Comparison of ENCODE assay signal across 15 cellular contexts in genomic region chrX:154549766-154550165, GRCh38. TPM values are rescaled to one million over a fixed set of nuclear protein-coding genes. Genes with fewer than 3 reads are reported as not detected.
DNase-seq lines count a peak whose midpoint lies in the region; ATAC-seq and TF ChIP-seq lines count a peak whose summit lies in the region.
"Had no signal": no experiment of that assay in that cellular context is flagged by ENCODE, and none has a peak within 500 bp of the region (broad histone marks: within the 10 kb centered on the region; RNA-seq: fewer than 3 reads in every experiment).

No MANE protein-coding gene starts in this region.

- H2BK120ac ChIP-seq in IMR-90 (ENCODE audit: low read depth, low read length), result 0 out of 2 replicates have a peak overlapping the region, but pooled peaks have one; percentile 71

- no peak overlapping the region for H2AK5ac ChIP-seq in IMR-90 (ENCODE audit: low read depth, low read length)

- no peak for TF ChIP-seq POLR2A in IMR-90 (IDR thresholded peaks at IDR 0.05; ENCODE audit: low read depth, low read length)

- no peak overlapping the region for H3K23ac ChIP-seq in IMR-90 (ENCODE audit: low read depth, low read length)

- H3K9me1 ChIP-seq in IMR-90 (ENCODE audit: insufficient read depth, low read length), result peaks cover 3% of the 10 kb centered on the region; the same call in 1 of the 2 replicates

- peak overlapping the region; percentile 16; the same call in 1 of the 2 replicates for H2BK20ac ChIP-seq in IMR-90 (ENCODE audit: low read depth, low read length)

- H3K9ac ChIP-seq in IMR-90 (ENCODE audit: low read depth, low read length) (no peak overlapping the region), endodermal cell (ENCODE audit: extremely low read depth, low read length, poor library complexity, severe bottlenecking) (no peak overlapping the region)

- no peak overlapping the region for H3K14ac ChIP-seq in IMR-90 (replicated peaks; ENCODE audit: low read depth, low read length)

- no peak overlapping the region for H4K91ac ChIP-seq in IMR-90 (ENCODE audit: insufficient read depth, low read depth, low read length)

- WGBS in IMR-90 (ENCODE audit: extremely low coverage in 2 of 2, insufficient read length in 1 of 2), 2 experiments, result no CpG with 5 or more reads among the region's 1 CpG
- no CpG with 5 or more reads among the region's 1 CpG for WGBS in endodermal cell (ENCODE audit: insufficient coverage in 1 of 2, insufficient read length in 1 of 2), 2 experiments

- H3K4me3 ChIP-seq in IMR-90 (ENCODE audit: insufficient read depth, low read depth, low read length) (no peak overlapping the region), brain microvascular endothelial cell (ENCODE audit: low read depth, low read length) (no peak overlapping the region), endodermal cell (ENCODE audit: low read length) (no peak overlapping the region)
- H3K4me3 ChIP-seq: coronary artery had no signal

- H3K9me3 ChIP-seq in CD4-positive, alpha-beta T cell (ENCODE audit: control insufficient read depth, low read length), result no peaks in the 10 kb centered on the region
- H3K9me3 ChIP-seq in IMR-90 (ENCODE audit: control insufficient read depth, insufficient read depth, low read length) (no peaks in the 10 kb centered on the region), endodermal cell (ENCODE audit: control insufficient read depth, low read length) (no peaks in the 10 kb centered on the region)

- H3K36me3 ChIP-seq in IMR-90 (ENCODE audit: control insufficient read depth, insufficient read depth, low read length) (peaks cover 19% of the 10 kb centered on the region), brain microvascular endothelial cell (replicated peaks) (no peaks in the 10 kb centered on the region), endodermal cell (ENCODE audit: control insufficient read depth, insufficient read depth, low read length) (peaks cover 6% of the 10 kb centered on the region)

- H3K79me1 ChIP-seq in IMR-90 (ENCODE audit: low read depth in 1 of 2, low read length in 2 of 2), result peaks cover 5 to 38% of the 10 kb centered on the region in 2 experiments; a peak in 2 of 4 replicates

- peak overlapping the region; percentile 28; the same call in 1 of the 2 replicates for H3K18ac ChIP-seq in IMR-90 (ENCODE audit: low read depth, low read length)

- H4K20me1 ChIP-seq in IMR-90 (ENCODE audit: insufficient read depth, low read length), result peaks cover 9% of the 10 kb centered on the region; the same call in 1 of the 2 replicates

- intact Hi-C loops in CD4-positive, alpha-beta T cell (cut with DNase I, micrococcal nuclease), result no loop called here
- intact Hi-C loops in IMR-90 (cut with micrococcal nuclease), result no loop called here

- H3K4me2 ChIP-seq in IMR-90 (ENCODE audit: low read depth, low read length), result peak overlapping the region; percentile 65; the same call in 1 of the 2 replicates

- dilution Hi-C loops in IMR-90 (cut with HindIII; ENCODE audit: low sequenced_read_pairs, unreplicated experiment), result no loop called here

- in situ Hi-C loops in IMR-90 (cut with MboI; ENCODE audit: low sequenced_read_pairs), result loop anchor here (25.0 kb wide), 1 partner anchor 1587 kb away; no protein-coding TSS in a partner anchor
- in situ Hi-C loops in brain microvascular endothelial cell (cut with HindIII; ENCODE audit: low pct_ligation_motif_present, low sequenced_read_pairs), result no loop called here

- H3K56ac ChIP-seq in IMR-90 (ENCODE audit: extremely low read depth, insufficient read depth, low read length), result peak overlapping the region; percentile 68; the same call in 1 of the 2 replicates

- peaks cover 33% of the 10 kb centered on the region for H3K4me1 Mint-ChIP-seq in CD4-positive, alpha-beta T cell (ENCODE audit: low read depth)
- H3K4me1 Mint-ChIP-seq in activated naive CD8-positive, alpha-beta T cell treated with anti-CD3 and anti-CD28 coated beads, Interleukin-2, amount 50 U/mL, for 24 hours, result peaks cover 50% of the 10 kb centered on the region
- H3K4me1 Mint-ChIP-seq in mesothelial cell of epicardium (peaks cover 13% of the 10 kb centered on the region), endodermal cell (peaks cover 7% of the 10 kb centered on the region)

- no peak overlapping the region for H4K5ac ChIP-seq in IMR-90 (ENCODE audit: low read depth, low read length)

- H2AFZ ChIP-seq in IMR-90 (replicated peaks; ENCODE audit: low read length, poor library complexity), result no peak overlapping the region

- H3K36me3 Mint-ChIP-seq in CD4-positive, alpha-beta T cell (ENCODE audit: low read depth), result peaks cover 47% of the 10 kb centered on the region
- H3K36me3 Mint-ChIP-seq in activated naive CD8-positive, alpha-beta T cell treated with anti-CD3 and anti-CD28 coated beads, Interleukin-2, amount 50 U/mL, for 24 hours (ENCODE audit: low read depth), result peaks cover 23% of the 10 kb centered on the region
- H3K36me3 Mint-ChIP-seq in mesothelial cell of epicardium (peaks cover 12% of the 10 kb centered on the region), endodermal cell (ENCODE audit: low read depth) (peaks cover 22% of the 10 kb centered on the region)

- no peak overlapping the region for H2AK9ac ChIP-seq in IMR-90 (replicated peaks; ENCODE audit: low read depth, low read length, poor library complexity)

- no peaks in the 10 kb centered on the region for H3K27me3 ChIP-seq in CD4-positive, alpha-beta T cell (ENCODE audit: control insufficient read depth, insufficient read depth, low read length)
- H3K27me3 ChIP-seq in IMR-90 (ENCODE audit: control insufficient read depth, insufficient read depth, low read length) (no peaks in the 10 kb centered on the region), brain microvascular endothelial cell (replicated peaks) (no peaks in the 10 kb centered on the region), endodermal cell (ENCODE audit: control insufficient read depth, insufficient read depth, low read length, poor library complexity, severe bottlenecking) (no peaks in the 10 kb centered on the region)

- no peaks in the 10 kb centered on the region for H3K9me3 Mint-ChIP-seq in CD4-positive, alpha-beta T cell
- H3K9me3 Mint-ChIP-seq in activated naive CD8-positive, alpha-beta T cell treated with anti-CD3 and anti-CD28 coated beads, Interleukin-2, amount 50 U/mL, for 24 hours, result no peaks in the 10 kb centered on the region
- H3K9me3 Mint-ChIP-seq in mesothelial cell of epicardium (peaks cover 5% of the 10 kb centered on the region), endodermal cell (peaks cover 68% of the 10 kb centered on the region)

- TF ChIP-seq RAD21 in IMR-90 (IDR thresholded peaks at IDR 0.05; ENCODE audit: low read length), result no peak

- H3K4me1 ChIP-seq in IMR-90 (ENCODE audit: control insufficient read depth, insufficient read depth, low read length) (peaks cover 2% of the 10 kb centered on the region; the same call in 1 of the 2 replicates), endodermal cell (ENCODE audit: control insufficient read depth, insufficient read depth, low read length) (no peaks in the 10 kb centered on the region)

- CTCF ChIA-PET in CD4-positive, alpha-beta T cell (lab: Charles Lee), result no interaction called here
- CTCF ChIA-PET in IMR-90 (lab: Yijun Ruan, JAX), result no interaction called here

- peak overlapping the region; percentile 69 for H3K27ac Mint-ChIP-seq in CD4-positive, alpha-beta T cell
- peak overlapping the region; percentile 78 for H3K27ac Mint-ChIP-seq in activated naive CD8-positive, alpha-beta T cell treated with anti-CD3 and anti-CD28 coated beads, Interleukin-2, amount 50 U/mL, for 24 hours
- H3K27ac Mint-ChIP-seq in mesothelial cell of epicardium (no peak overlapping the region), endodermal cell (no peak overlapping the region)

- BruUV-seq in IMR-90 (replicated peaks; lab: Mats Ljungman, UMichigan), result no TSS peak

- no peak for DNase-seq in CD4-positive, alpha-beta T cell
- DNase-seq in IMR-90 (peak; percentile 77), mesothelial cell of epicardium (ENCODE audit: low spot score in 2 of 2, unreplicated experiment in 2 of 2) (no peak), T1000 (lab: John Stamatoyannopoulos, UW) (no peak), brain microvascular endothelial cell (no peak), endodermal cell (no peak)
- DNase-seq in activated naive CD8-positive, alpha-beta T cell treated with anti-CD3 and anti-CD28 coated beads, Interleukin-2, amount 50 U/mL, for 24 hours, result no peak
- DNase-seq: MM.1S; NCI-H2171; OCI-M1; stimulated activated CD4-positive, alpha-beta T cell treated with anti-CD3 and anti-CD28 coated beads, Interleukin-1b, Interleukin-23, amount 100 ng/mL, for 48 hours; stimulated activated naive CD4-positive, alpha-beta T cell had no signal

- POLR2A ChIA-PET in CD4-positive, alpha-beta T cell (lab: Charles Lee), result no interaction called here
- POLR2A ChIA-PET in IMR-90 (lab: Charles Lee; ENCODE audit: unreplicated experiment), result no interaction called here

- ATAC-seq in CD4-positive, alpha-beta T cell (ENCODE audit: poor library complexity), result no peak
- ATAC-seq in IMR-90 (ENCODE audit: low read depth) (no peak), esophagus mucosa (no peak)
- no peak for ATAC-seq in activated naive CD8-positive, alpha-beta T cell treated with anti-CD3 and anti-CD28 coated beads, Interleukin-2, amount 50 U/mL, for 24 hours

- H2BK5ac ChIP-seq in IMR-90 (ENCODE audit: low read depth, low read length, poor library complexity, severe bottlenecking), result peak overlapping the region; percentile 85

- peak overlapping the region; percentile 83 for H3K4me3 Mint-ChIP-seq in CD4-positive, alpha-beta T cell
- H3K4me3 Mint-ChIP-seq in activated naive CD8-positive, alpha-beta T cell treated with anti-CD3 and anti-CD28 coated beads, Interleukin-2, amount 50 U/mL, for 24 hours, result peak overlapping the region; percentile 58
- H3K4me3 Mint-ChIP-seq in mesothelial cell of epicardium, result peak overlapping the region; percentile 28
- no peak overlapping the region for H3K4me3 Mint-ChIP-seq in endodermal cell

- H4K8ac ChIP-seq in IMR-90 (ENCODE audit: low read depth in 2 of 2, low read length in 2 of 2), result peak overlapping the region in 1 of 2 experiments; percentile 51; a peak in 1 of 4 replicates

- no peak for TF ChIP-seq CTCF in CD4-positive, alpha-beta T cell (IDR thresholded peaks at IDR 0.05)
- TF ChIP-seq CTCF in IMR-90 (conservative IDR thresholded peaks at IDR 0.05; ENCODE audit: low read depth, low read length) (no peak), mesothelial cell of epicardium (IDR thresholded peaks at IDR 0.05; ENCODE audit: unreplicated experiment) (no peak), brain microvascular endothelial cell (IDR thresholded peaks at IDR 0.05; ENCODE audit: low read depth, low read length, missing control alignments) (no peak), endodermal cell (conservative IDR thresholded peaks at IDR 0.05) (no peak)

- H3K27me3 Mint-ChIP-seq in CD4-positive, alpha-beta T cell, result no peaks in the 10 kb centered on the region
- no peaks in the 10 kb centered on the region for H3K27me3 Mint-ChIP-seq in activated naive CD8-positive, alpha-beta T cell treated with anti-CD3 and anti-CD28 coated beads, Interleukin-2, amount 50 U/mL, for 24 hours
- H3K27me3 Mint-ChIP-seq in mesothelial cell of epicardium (ENCODE audit: low read depth) (no peaks in the 10 kb centered on the region), endodermal cell (ENCODE audit: insufficient read depth) (no peaks in the 10 kb centered on the region)

- 0 out of 3 replicates have a peak overlapping the region, but pooled peaks have one; percentile 51 for H2BK15ac ChIP-seq in IMR-90 (ENCODE audit: low read depth, low read length)

- no peak overlapping the region for H3K27ac ChIP-seq in CD4-positive, alpha-beta T cell (ENCODE audit: low read depth, low read length)
- H3K27ac ChIP-seq in IMR-90 (ENCODE audit: insufficient read depth, low read length) (peak overlapping the region; percentile 57; the same call in 1 of the 2 replicates), brain microvascular endothelial cell (no peak overlapping the region), endodermal cell (ENCODE audit: low read depth, low read length) (no peak overlapping the region)
- H3K27ac ChIP-seq: coronary artery had no signal

- peak overlapping the region; percentile 19; the same call in 1 of the 2 replicates for H3K4ac ChIP-seq in IMR-90 (ENCODE audit: low read depth, low read length)

RNA-seq across cellular contexts. Expression of gene IKBKG, which starts 2.3 kb away (rescaled TPM):
- 10 to 100 TPM; 26.2 to 27.2 TPM for total RNA-seq in CD4-positive, alpha-beta T cell
- total RNA-seq in IMR-90 (2012; rRNA removed), result 13.9 and 16.5 TPM in 2 replicates
- polyA plus RNA-seq in IMR-90 (2012; rRNA removed), result 38.2 and 41.3 TPM in 2 replicates
- polyA plus RNA-seq in IMR-90 (2012; cell fraction: cytosol; rRNA removed), result 61.0 and 68.3 TPM in 2 replicates
- polyA plus RNA-seq in IMR-90 (2012; cell fraction: nucleus; rRNA removed; ENCODE audit: low replicate concordance), result 60.9 and 124 TPM in 2 replicates
- total RNA-seq in mesothelial cell of epicardium, result 19.1 to 20.6 TPM (median 19.1 TPM) in 3 replicates
- total RNA-seq in esophagus mucosa, result 16.1 TPM
- 10 to 100 TPM; 19.8 to 20.3 TPM for total RNA-seq in endodermal cell
- polyA plus RNA-seq in endodermal cell (2013, experiment 1 of 2), result 16.9 TPM
- polyA plus RNA-seq in endodermal cell (2013, experiment 2 of 2), result 17.1 TPM

RNA-seq across cellular contexts. Expression of gene G6PD, which starts 3.1 kb away (rescaled TPM):
- total RNA-seq in CD4-positive, alpha-beta T cell, result 10 to 100 TPM; 17.4 to 20.3 TPM
- total RNA-seq in IMR-90 (2012; rRNA removed), result 60.0 and 77.1 TPM in 2 replicates
- polyA plus RNA-seq in IMR-90 (2012; rRNA removed), result 174 and 213 TPM in 2 replicates
- 127 and 234 TPM in 2 replicates for polyA plus RNA-seq in IMR-90 (2012; cell fraction: cytosol; rRNA removed)
- 185 and 431 TPM in 2 replicates for polyA plus RNA-seq in IMR-90 (2012; cell fraction: nucleus; rRNA removed; ENCODE audit: low replicate concordance)
- total RNA-seq in mesothelial cell of epicardium, result 54.4 to 56.5 TPM (median 55.8 TPM) in 3 replicates
- 75.4 TPM for total RNA-seq in esophagus mucosa
- 10 to 100 TPM; 71.7 to 81.4 TPM for total RNA-seq in endodermal cell
- 69.5 TPM for polyA plus RNA-seq in endodermal cell (2013, experiment 1 of 2)
- 64.0 TPM for polyA plus RNA-seq in endodermal cell (2013, experiment 2 of 2)

RNA-seq across cellular contexts. Expression of gene FAM3A, which starts 33.7 kb away (rescaled TPM):
- total RNA-seq in CD4-positive, alpha-beta T cell, result 10 to 100 TPM; 36.1 to 38.2 TPM
- total RNA-seq in IMR-90 (2012; rRNA removed) (14.0 and 15.0 TPM in 2 replicates), mesothelial cell of epicardium (39.1 to 42.9 TPM (median 41.1 TPM) in 3 replicates), esophagus mucosa (40.6 TPM), endodermal cell (10 to 100 TPM; 23.6 to 24.3 TPM)
- polyA plus RNA-seq in IMR-90 (2012; rRNA removed), result 47.2 and 52.0 TPM in 2 replicates
- polyA plus RNA-seq in IMR-90 (2012; cell fraction: cytosol; rRNA removed), result 35.3 and 65.1 TPM in 2 replicates
- polyA plus RNA-seq in IMR-90 (2012; cell fraction: nucleus; rRNA removed; ENCODE audit: low replicate concordance), result 99.5 and 206 TPM in 2 replicates
- polyA plus RNA-seq in endodermal cell (2013, experiment 1 of 2), result 27.7 TPM
- 26.2 TPM for polyA plus RNA-seq in endodermal cell (2013, experiment 2 of 2)

RNA-seq across cellular contexts. Expression of gene CTAG1A, which starts 35.2 kb away (rescaled TPM):
- not detected for total RNA-seq in CD4-positive, alpha-beta T cell
- not detected in 2 replicates for total RNA-seq in IMR-90 (2012; rRNA removed)
- polyA plus RNA-seq in IMR-90 (2012; rRNA removed), result not detected in 2 replicates
- polyA plus RNA-seq in IMR-90 (2012; cell fraction: cytosol; rRNA removed), result not detected in 2 replicates
- polyA plus RNA-seq in IMR-90 (2012; cell fraction: nucleus; rRNA removed; ENCODE audit: low replicate concordance), result 0.08 TPM in 1 of 2 replicates, not detected in the other
- total RNA-seq in mesothelial cell of epicardium, result not detected in 3 replicates
- not detected for total RNA-seq in esophagus mucosa
- not detected for total RNA-seq in endodermal cell
- polyA plus RNA-seq in endodermal cell (2013, experiment 1 of 2), result not detected
- polyA plus RNA-seq in endodermal cell (2013, experiment 2 of 2), result not detected
- total RNA-seq: T-helper 2 cell treated with Interferon-gamma antibody and Interleukin-4, amounts not matched to agents 100 ng/mL and 5 ng/mL, for 36 hours had no signal

RNA-seq across cellular contexts. Expression of gene SLC10A3, which starts 59.3 kb away (rescaled TPM):
- total RNA-seq in CD4-positive, alpha-beta T cell, result 10 to 100 TPM; 15.7 to 16.4 TPM
- total RNA-seq in IMR-90 (2012; rRNA removed), result 15.2 and 16.1 TPM in 2 replicates
- polyA plus RNA-seq in IMR-90 (2012; rRNA removed), result 24.6 and 26.9 TPM in 2 replicates
- polyA plus RNA-seq in IMR-90 (2012; cell fraction: cytosol; rRNA removed), result 12.0 and 39.4 TPM in 2 replicates
- polyA plus RNA-seq in IMR-90 (2012; cell fraction: nucleus; rRNA removed; ENCODE audit: low replicate concordance), result 12.8 and 26.1 TPM in 2 replicates
- total RNA-seq in mesothelial cell of epicardium, result 30.1 to 30.8 TPM (median 30.2 TPM) in 3 replicates
- 20.6 TPM for total RNA-seq in esophagus mucosa
- total RNA-seq in endodermal cell, result 1 to 10 TPM; 5.4 to 9.1 TPM
- polyA plus RNA-seq in endodermal cell (2013, experiment 1 of 2), result 7.4 TPM
- 7.8 TPM for polyA plus RNA-seq in endodermal cell (2013, experiment 2 of 2)

Comparison
In these comparisons a context has a peak if more than half of its experiments do, and no peak if none do; other contexts are left out.
1. H3K27ac Mint-ChIP-seq: peak in CD4-positive, alpha-beta T cell (single experiment) and activated naive CD8-positive, alpha-beta T cell treated with anti-CD3 and anti-CD28 coated beads, Interleukin-2, amount 50 U/mL, for 24 hours (single experiment); none in mesothelial cell of epicardium (single experiment) and endodermal cell (single experiment).